ENCODE assay signal across 1 cellular context in the genomic region with DNA sequence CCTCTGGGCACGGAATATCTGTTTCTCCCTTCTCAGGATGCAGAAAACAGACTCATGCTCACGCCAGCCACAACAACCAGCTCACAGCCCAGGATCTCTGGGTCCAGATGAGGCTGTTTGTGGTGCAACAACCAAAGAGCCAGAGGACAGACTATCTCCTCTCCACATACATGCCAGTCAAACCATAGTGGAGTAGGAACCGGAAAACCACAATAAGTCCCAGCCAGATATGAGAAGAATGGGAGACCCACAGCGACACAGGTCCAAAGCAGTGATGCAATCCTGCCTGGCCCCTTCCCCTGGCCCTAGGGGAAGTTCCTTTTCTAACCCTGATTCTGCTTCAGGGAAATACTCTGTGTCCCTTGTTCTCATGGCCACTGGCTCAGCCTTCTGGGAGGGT.
TF ChIP-seq lines count a peak whose summit lies in the region.

No MANE protein-coding gene starts in this region.

TF ChIP-seq in K562, 482 proteins besides CTCF, POLR2A, EP300 and RAD21 (continued from another document and continues in another):
- TF ChIP-seq ZSCAN32 (CRISPR knock-in tag; IDR thresholded peaks at IDR 0.05) (no peak), RFX1 (IDR thresholded peaks at IDR 0.05) (no peak), DMBX1 (CRISPR knock-in tag; IDR thresholded peaks at IDR 0.05; ENCODE audit: borderline replicate concordance) (no peak), ZNF23 (CRISPR knock-in tag; IDR thresholded peaks at IDR 0.05) (no peak), ZNF696 (CRISPR knock-in tag; conservative IDR thresholded peaks at IDR 0.05) (no peak), ASH1L (IDR thresholded peaks at IDR 0.05; ENCODE audit: borderline replicate concordance, low read depth, partially characterized antibody) (no peak), ZNF3 (CRISPR knock-in tag; IDR thresholded peaks at IDR 0.05) (no peak), ARHGAP35 (IDR thresholded peaks at IDR 0.05; ENCODE audit: partially characterized antibody) (no peak), RFX7 (CRISPR knock-in tag; IDR thresholded peaks at IDR 0.05) (no peak), ZC3H4 (CRISPR knock-in tag; IDR thresholded peaks at IDR 0.05; ENCODE audit: borderline replicate concordance) (no peak), NONO (IDR thresholded peaks at IDR 0.05; ENCODE audit: low read depth in 2 of 2, low read length in 1 of 2) (no peak), ZNF354B (CRISPR knock-in tag; IDR thresholded peaks at IDR 0.05) (no peak), BRD9 (IDR thresholded peaks at IDR 0.05; ENCODE audit: low read depth, partially characterized antibody) (no peak), XRCC4 (IDR thresholded peaks at IDR 0.05; ENCODE audit: extremely low read depth, insufficient read depth, insufficient read length) (no peak), ATF1 (CRISPR knock-in tag; IDR thresholded peaks at IDR 0.05) (no peak), ATF1 (tag; IDR thresholded peaks at IDR 0.05) (no peak), CREM (IDR thresholded peaks at IDR 0.05; ENCODE audit: low read depth) (peak; percentile 24; the same call in 1 of the 2 replicates), HOXB6 (CRISPR knock-in tag; IDR thresholded peaks at IDR 0.05; ENCODE audit: borderline replicate concordance) (no peak), HCFC1 (IDR thresholded peaks at IDR 0.05; ENCODE audit: low read depth, low read length) (no peak), JUND (IDR thresholded peaks at IDR 0.05; ENCODE audit: borderline replicate concordance, low read depth, low read length) (peak; percentile 55; the same call in 1 of the 2 replicates), JUND (tag; IDR thresholded peaks at IDR 0.05; ENCODE audit: borderline replicate concordance, low read depth, low read length) (peak; percentile 51; the same call in 1 of the 3 replicates), ZFP30 (CRISPR knock-in tag; IDR thresholded peaks at IDR 0.05; ENCODE audit: borderline replicate concordance) (no peak), TFAM (CRISPR knock-in tag; conservative IDR thresholded peaks at IDR 0.05) (no peak), OTX1 (CRISPR knock-in tag; IDR thresholded peaks at IDR 0.05) (no peak), ZNF778 (CRISPR knock-in tag; IDR thresholded peaks at IDR 0.05) (no peak), ZNF766 (CRISPR knock-in tag; conservative IDR thresholded peaks at IDR 0.05) (peak; percentile 51; the same call in 1 of the 2 replicates), GTF2E2 (tag; IDR thresholded peaks at IDR 0.05) (no peak), CBX5 (IDR thresholded peaks at IDR 0.05; ENCODE audit: borderline replicate concordance, low read depth) (no peak), RBM25 (IDR thresholded peaks at IDR 0.05; ENCODE audit: low read depth, low read length, severe bottlenecking) (no peak), MCM2 (IDR thresholded peaks at IDR 0.05; ENCODE audit: low read depth) (no peak), DACH1 (IDR thresholded peaks at IDR 0.05; ENCODE audit: partially characterized antibody) (no peak), RB1 (IDR thresholded peaks at IDR 0.05; ENCODE audit: low read depth) (no peak), ZNF232 (CRISPR knock-in tag; IDR thresholded peaks at IDR 0.05) (no peak), ZNF408 (CRISPR knock-in tag; IDR thresholded peaks at IDR 0.05; ENCODE audit: low read depth) (no peak), HNRNPL (IDR thresholded peaks at IDR 0.05; ENCODE audit: low read depth, low read length) (no peak), ZFX (CRISPR knock-in tag; IDR thresholded peaks at IDR 0.05) (no peak), NFE2 (IDR thresholded peaks at IDR 0.05; ENCODE audit: low read depth) (no peak), TAF1 (IDR thresholded peaks at IDR 0.05; ENCODE audit: control insufficient read depth, extremely low read depth, insufficient read depth, low read length, severe bottlenecking) (no peak), LARP7 (IDR thresholded peaks at IDR 0.05) (no peak), CC2D1A (IDR thresholded peaks at IDR 0.05) (no peak), PTRF (tag; IDR thresholded peaks at IDR 0.05) (no peak), DNMT1 (IDR thresholded peaks at IDR 0.05) (no peak), RAD51 (IDR thresholded peaks at IDR 0.05; ENCODE audit: borderline replicate concordance, low read depth) (no peak), SIN3A (IDR thresholded peaks at IDR 0.05; ENCODE audit: borderline replicate concordance in 2 of 2, control insufficient read depth in 1 of 2, low read depth in 2 of 2, low read length in 2 of 2) (no peak), MCM3 (IDR thresholded peaks at IDR 0.05) (no peak)
- TF ChIP-seq, protein P1, sequence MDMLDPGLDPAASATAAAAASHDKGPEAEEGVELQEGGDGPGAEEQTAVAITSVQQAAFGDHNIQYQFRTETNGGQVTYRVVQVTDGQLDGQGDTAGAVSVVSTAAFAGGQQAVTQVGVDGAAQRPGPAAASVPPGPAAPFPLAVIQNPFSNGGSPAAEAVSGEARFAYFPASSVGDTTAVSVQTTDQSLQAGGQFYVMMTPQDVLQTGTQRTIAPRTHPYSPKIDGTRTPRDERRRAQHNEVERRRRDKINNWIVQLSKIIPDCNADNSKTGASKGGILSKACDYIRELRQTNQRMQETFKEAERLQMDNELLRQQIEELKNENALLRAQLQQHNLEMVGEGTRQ (CRISPR knock-in tag; IDR thresholded peaks at IDR 0.05): no peak
- TF ChIP-seq, protein P2, sequence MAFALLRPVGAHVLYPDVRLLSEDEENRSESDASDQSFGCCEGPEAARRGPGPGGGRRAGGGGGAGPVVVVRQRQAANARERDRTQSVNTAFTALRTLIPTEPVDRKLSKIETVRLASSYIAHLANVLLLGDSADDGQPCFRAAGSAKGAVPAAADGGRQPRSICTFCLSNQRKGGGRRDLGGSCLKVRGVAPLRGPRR (CRISPR knock-in tag; IDR thresholded peaks at IDR 0.05): no peak
- TF ChIP-seq, protein P3, sequence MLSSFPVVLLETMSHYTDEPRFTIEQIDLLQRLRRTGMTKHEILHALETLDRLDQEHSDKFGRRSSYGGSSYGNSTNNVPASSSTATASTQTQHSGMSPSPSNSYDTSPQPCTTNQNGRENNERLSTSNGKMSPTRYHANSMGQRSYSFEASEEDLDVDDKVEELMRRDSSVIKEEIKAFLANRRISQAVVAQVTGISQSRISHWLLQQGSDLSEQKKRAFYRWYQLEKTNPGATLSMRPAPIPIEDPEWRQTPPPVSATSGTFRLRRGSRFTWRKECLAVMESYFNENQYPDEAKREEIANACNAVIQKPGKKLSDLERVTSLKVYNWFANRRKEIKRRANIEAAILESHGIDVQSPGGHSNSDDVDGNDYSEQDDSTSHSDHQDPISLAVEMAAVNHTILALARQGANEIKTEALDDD (IDR thresholded peaks at IDR 0.05): no peak
- TF ChIP-seq, protein P4, sequence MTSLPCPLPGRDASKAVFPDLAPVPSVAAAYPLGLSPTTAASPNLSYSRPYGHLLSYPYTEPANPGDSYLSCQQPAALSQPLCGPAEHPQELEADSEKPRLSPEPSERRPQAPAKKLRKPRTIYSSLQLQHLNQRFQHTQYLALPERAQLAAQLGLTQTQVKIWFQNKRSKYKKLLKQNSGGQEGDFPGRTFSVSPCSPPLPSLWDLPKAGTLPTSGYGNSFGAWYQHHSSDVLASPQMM (CRISPR knock-in tag; IDR thresholded peaks at IDR 0.05): no peak
- TF ChIP-seq, protein P5, sequence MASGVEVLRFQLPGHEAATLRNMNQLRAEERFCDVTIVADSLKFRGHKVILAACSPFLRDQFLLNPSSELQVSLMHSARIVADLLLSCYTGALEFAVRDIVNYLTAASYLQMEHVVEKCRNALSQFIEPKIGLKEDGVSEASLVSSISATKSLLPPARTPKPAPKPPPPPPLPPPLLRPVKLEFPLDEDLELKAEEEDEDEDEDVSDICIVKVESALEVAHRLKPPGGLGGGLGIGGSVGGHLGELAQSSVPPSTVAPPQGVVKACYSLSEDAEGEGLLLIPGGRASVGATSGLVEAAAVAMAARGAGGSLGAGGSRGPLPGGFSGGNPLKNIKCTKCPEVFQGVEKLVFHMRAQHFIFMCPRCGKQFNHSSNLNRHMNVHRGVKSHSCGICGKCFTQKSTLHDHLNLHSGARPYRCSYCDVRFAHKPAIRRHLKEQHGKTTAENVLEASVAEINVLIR (CRISPR knock-in tag; IDR thresholded peaks at IDR 0.05): no peak
- TF ChIP-seq, protein P6, sequence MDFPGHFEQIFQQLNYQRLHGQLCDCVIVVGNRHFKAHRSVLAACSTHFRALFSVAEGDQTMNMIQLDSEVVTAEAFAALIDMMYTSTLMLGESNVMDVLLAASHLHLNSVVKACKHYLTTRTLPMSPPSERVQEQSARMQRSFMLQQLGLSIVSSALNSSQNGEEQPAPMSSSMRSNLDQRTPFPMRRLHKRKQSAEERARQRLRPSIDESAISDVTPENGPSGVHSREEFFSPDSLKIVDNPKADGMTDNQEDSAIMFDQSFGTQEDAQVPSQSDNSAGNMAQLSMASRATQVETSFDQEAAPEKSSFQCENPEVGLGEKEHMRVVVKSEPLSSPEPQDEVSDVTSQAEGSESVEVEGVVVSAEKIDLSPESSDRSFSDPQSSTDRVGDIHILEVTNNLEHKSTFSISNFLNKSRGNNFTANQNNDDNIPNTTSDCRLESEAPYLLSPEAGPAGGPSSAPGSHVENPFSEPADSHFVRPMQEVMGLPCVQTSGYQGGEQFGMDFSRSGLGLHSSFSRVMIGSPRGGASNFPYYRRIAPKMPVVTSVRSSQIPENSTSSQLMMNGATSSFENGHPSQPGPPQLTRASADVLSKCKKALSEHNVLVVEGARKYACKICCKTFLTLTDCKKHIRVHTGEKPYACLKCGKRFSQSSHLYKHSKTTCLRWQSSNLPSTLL (IDR thresholded peaks at IDR 0.05): no peak
- TF ChIP-seq, protein P7, sequence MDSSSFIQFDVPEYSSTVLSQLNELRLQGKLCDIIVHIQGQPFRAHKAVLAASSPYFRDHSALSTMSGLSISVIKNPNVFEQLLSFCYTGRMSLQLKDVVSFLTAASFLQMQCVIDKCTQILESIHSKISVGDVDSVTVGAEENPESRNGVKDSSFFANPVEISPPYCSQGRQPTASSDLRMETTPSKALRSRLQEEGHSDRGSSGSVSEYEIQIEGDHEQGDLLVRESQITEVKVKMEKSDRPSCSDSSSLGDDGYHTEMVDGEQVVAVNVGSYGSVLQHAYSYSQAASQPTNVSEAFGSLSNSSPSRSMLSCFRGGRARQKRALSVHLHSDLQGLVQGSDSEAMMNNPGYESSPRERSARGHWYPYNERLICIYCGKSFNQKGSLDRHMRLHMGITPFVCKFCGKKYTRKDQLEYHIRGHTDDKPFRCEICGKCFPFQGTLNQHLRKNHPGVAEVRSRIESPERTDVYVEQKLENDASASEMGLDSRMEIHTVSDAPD (CRISPR knock-in tag; IDR thresholded peaks at IDR 0.05): no peak
- TF ChIP-seq, protein P8, sequence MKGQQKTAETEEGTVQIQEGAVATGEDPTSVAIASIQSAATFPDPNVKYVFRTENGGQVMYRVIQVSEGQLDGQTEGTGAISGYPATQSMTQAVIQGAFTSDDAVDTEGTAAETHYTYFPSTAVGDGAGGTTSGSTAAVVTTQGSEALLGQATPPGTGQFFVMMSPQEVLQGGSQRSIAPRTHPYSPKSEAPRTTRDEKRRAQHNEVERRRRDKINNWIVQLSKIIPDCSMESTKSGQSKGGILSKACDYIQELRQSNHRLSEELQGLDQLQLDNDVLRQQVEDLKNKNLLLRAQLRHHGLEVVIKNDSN (CRISPR knock-in tag; IDR thresholded peaks at IDR 0.05): no peak
- TF ChIP-seq, protein P9, sequence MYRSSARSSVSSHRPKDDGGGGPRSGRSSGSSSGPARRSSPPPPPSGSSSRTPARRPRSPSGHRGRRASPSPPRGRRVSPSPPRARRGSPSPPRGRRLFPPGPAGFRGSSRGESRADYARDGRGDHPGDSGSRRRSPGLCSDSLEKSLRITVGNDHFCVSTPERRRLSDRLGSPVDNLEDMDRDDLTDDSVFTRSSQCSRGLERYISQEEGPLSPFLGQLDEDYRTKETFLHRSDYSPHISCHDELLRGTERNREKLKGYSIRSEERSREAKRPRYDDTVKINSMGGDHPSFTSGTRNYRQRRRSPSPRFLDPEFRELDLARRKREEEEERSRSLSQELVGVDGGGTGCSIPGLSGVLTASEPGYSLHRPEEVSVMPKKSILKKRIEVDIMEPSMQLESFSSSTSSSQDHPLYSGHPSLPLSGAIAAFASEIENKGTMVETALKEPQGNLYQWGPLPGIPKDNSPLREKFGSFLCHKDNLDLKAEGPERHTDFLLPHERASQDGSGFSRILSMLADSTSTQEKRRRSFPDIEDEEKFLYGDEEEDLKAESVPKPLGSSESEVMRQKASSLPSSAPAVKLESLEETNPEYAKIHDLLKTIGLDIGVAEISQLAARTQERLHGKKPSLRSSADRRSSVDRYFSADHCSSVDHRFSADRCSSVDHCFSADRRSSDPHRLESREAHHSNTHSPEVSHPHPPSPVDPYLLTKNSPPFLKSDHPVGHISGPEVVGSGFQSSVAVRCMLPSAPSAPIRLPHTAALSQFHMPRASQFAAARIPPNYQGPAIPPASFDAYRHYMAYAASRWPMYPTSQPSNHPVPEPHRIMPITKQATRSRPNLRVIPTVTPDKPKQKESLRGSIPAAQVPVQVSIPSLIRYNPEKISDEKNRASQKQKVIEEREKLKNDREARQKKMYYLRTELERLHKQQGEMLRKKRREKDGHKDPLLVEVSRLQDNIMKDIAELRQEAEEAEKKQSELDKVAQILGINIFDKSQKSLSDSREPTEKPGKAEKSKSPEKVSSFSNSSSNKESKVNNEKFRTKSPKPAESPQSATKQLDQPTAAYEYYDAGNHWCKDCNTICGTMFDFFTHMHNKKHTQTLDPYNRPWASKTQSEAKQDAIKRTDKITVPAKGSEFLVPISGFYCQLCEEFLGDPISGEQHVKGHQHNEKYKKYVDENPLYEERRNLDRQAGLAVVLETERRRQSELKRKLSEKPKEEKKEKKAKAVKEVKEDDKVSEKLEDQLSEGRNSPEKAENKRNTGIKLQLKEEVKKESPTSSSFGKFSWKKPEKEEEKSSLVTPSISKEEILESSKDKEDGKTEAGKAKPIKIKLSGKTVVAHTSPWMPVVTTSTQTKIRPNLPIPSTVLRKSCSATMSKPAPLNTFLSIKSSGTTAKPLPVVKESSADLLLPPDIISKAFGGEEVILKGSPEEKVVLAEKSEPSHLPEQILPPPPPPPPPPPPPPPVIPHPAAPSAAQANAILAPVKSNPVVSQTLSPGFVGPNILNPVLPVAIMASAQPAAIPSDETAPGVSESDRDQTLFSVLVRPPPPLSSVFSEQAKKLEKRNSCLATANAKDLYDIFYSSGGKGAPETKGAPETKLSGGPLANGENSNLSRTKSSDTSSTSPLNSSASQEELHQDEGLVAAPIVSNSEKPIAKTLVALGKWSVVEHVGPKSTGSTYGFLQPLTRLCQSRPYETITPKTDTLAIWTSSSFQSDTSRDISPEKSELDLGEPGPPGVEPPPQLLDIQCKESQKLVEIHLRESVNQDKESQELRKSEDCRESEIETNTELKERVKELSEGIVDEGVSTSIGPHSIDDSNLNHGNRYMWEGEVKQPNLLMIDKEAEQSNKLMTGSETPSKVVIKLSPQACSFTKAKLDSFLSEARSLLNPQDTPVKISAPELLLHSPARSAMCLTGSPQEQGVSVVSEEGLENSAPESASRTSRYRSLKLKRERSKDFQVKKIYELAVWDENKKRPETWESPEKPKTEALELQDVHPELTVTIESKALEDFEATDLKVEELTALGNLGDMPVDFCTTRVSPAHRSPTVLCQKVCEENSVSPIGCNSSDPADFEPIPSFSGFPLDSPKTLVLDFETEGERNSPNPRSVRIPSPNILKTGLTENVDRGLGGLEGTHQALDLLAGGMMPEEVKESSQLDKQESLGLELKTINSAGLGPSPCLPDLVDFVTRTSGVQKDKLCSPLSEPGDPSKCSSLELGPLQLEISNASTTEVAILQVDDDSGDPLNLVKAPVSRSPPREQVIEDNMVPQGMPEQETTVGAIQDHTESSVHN (IDR thresholded peaks at IDR 0.05; ENCODE audit: borderline replicate concordance in 1 of 2, low read depth in 1 of 2): no peak
